ENCODE assay signal across 15 cellular contexts in the genomic region with DNA sequence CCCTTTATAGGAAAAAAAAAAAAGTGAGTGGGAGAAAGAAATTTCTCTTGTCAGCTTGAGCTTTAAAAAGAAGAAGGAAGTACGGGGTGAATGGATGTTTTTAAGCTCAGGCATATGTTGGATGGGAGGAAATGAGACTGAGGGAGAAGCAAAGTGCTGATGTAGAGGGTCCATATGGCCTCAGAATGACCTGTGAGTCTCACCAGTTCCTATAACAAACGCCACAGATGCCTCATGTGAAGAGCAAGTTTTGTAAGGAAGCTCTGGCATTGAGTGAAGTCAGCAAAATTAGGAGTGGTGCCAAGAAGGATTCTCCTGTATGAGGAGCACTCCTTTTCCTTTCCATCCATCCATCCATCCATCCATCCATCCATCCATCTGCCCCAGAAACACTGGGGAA.
DNase-seq lines count a peak whose midpoint lies in the region; ATAC-seq and TF ChIP-seq lines count a peak whose summit lies in the region.
"Had no signal": no experiment of that assay in that cellular context is flagged by ENCODE, and none has a peak within 500 bp of the region (broad histone marks: within the 10 kb centered on the region; RNA-seq: fewer than 3 reads in every experiment).

No MANE protein-coding gene starts in this region.

- H2AFZ ChIP-seq in Loucy (ENCODE audit: low read length) (no peak overlapping the region), PC-3 (ENCODE audit: low read length) (no peak overlapping the region)

- intact Hi-C loops in PC-3 (cut with micrococcal nuclease): no loop called here

- H3K27me3 Mint-ChIP-seq in activated T-cell treated with anti-CD3 and anti-CD28 coated beads, Interleukin-2, amount 50 U/mL, for 72 hours (ENCODE audit: low read depth): peaks cover 14% of the 10 kb centered on the region

- peak overlapping the region; percentile 8 for H3K4me2 ChIP-seq in Loucy (ENCODE audit: low read depth, low read length, poor library complexity, severe bottlenecking)
- no peak overlapping the region for H3K4me2 ChIP-seq in PC-3 (ENCODE audit: low read length)

- no peaks in the 10 kb centered on the region for H3F3A ChIP-seq in Loucy (ENCODE audit: low read depth)
- no peaks in the 10 kb centered on the region for H3F3A ChIP-seq in PC-3 (ENCODE audit: low read length, unreplicated experiment)

- H4K20me1 ChIP-seq in Loucy (ENCODE audit: insufficient read depth, low read length, poor library complexity, severe bottlenecking) (no peaks in the 10 kb centered on the region), PC-3 (ENCODE audit: low read length) (no peaks in the 10 kb centered on the region)

- H3K79me2 ChIP-seq in Loucy (ENCODE audit: insufficient read depth, low read length) (no peaks in the 10 kb centered on the region), PC-3 (ENCODE audit: low read length) (no peaks in the 10 kb centered on the region)

- H3K27me3 ChIP-seq in Loucy (ENCODE audit: insufficient read depth, low read length, poor library complexity, severe bottlenecking) (no peaks in the 10 kb centered on the region), PC-3 (ENCODE audit: low read length) (no peaks in the 10 kb centered on the region)
- H3K27me3 ChIP-seq: thyroid gland had no signal

- peaks cover 55% of the 10 kb centered on the region for H3K4me1 Mint-ChIP-seq in activated T-cell treated with anti-CD3 and anti-CD28 coated beads, Interleukin-2, amount 50 U/mL, for 72 hours (ENCODE audit: low read depth)

- ATAC-seq in activated T-cell treated with anti-CD3 and anti-CD28 coated beads, Interleukin-2, amount 50 U/mL, for 72 hours (replicated peaks in 1 of 2): no peak
- ATAC-seq in PC-3 (no peak), HG02973 (IDR thresholded peaks at IDR 0.05; ENCODE audit: unreplicated experiment) (no peak)

- no peak overlapping the region for H3K27ac Mint-ChIP-seq in activated T-cell treated with anti-CD3 and anti-CD28 coated beads, Interleukin-2, amount 50 U/mL, for 72 hours
- H3K27ac Mint-ChIP-seq: T-helper 2 cell treated with Interferon-gamma antibody and Interleukin-4, amounts not matched to agents 5 μg/mL and 100 μg/mL, for 36 hours had no signal

- no peaks in the 10 kb centered on the region for H3K36me3 ChIP-seq in Loucy (ENCODE audit: insufficient read depth, low read length)
- H3K36me3 ChIP-seq in PC-3 (ENCODE audit: low read depth, low read length): no peaks in the 10 kb centered on the region
- H3K36me3 ChIP-seq: thyroid gland had no signal

- TF ChIP-seq CTCF in Loucy (conservative IDR thresholded peaks at IDR 0.05; ENCODE audit: low read length) (no peak), fibroblast of mammary gland (conservative IDR thresholded peaks at IDR 0.05; ENCODE audit: control insufficient read depth, insufficient read depth, low read depth, low read length) (no peak), PC-3 (conservative IDR thresholded peaks at IDR 0.05; ENCODE audit: low read depth, low read length) (no peak)

- H3K36me3 Mint-ChIP-seq in activated T-cell treated with anti-CD3 and anti-CD28 coated beads, Interleukin-2, amount 50 U/mL, for 72 hours (ENCODE audit: insufficient read depth in 2 of 2): no peaks in the 10 kb centered on the region
- H3K36me3 Mint-ChIP-seq: CD8-positive, alpha-beta memory T cell had no signal

- H3K9me2 ChIP-seq in Loucy (replicated peaks; ENCODE audit: low read depth, low read length): no peaks in the 10 kb centered on the region
- H3K9me2 ChIP-seq in PC-3 (replicated peaks; ENCODE audit: low read length): no peaks in the 10 kb centered on the region

- no TSS peak for BruUV-seq in PC-3 (replicated peaks; lab: Mats Ljungman, UMichigan)

- no peak overlapping the region for H3K9ac ChIP-seq in Loucy (ENCODE audit: low read depth, low read length, poor library complexity, severe bottlenecking)
- H3K9ac ChIP-seq in PC-3 (ENCODE audit: low read length): no peak overlapping the region

- H3K9me3 ChIP-seq in Loucy (ENCODE audit: insufficient read depth, low read depth, low read length) (no peaks in the 10 kb centered on the region), PC-3 (ENCODE audit: low read length) (no peaks in the 10 kb centered on the region)
- H3K9me3 ChIP-seq: thyroid gland had no signal

- H3K9me3 Mint-ChIP-seq in activated T-cell treated with anti-CD3 and anti-CD28 coated beads, Interleukin-2, amount 50 U/mL, for 72 hours: peaks cover 0 to 1% of the 10 kb centered on the region in 2 donors
- H3K9me3 Mint-ChIP-seq: CD8-positive, alpha-beta memory T cell; T-helper 2 cell treated with Interferon-gamma antibody and Interleukin-4, amounts not matched to agents 5 μg/mL and 100 μg/mL, for 36 hours had no signal

- no peak overlapping the region for H3K27ac ChIP-seq in PC-3 (ENCODE audit: low read length)
- H3K27ac ChIP-seq: thyroid gland had no signal

- POLR2A ChIA-PET in PC-3 (lab: Charles Lee; ENCODE audit: unreplicated experiment): interaction anchor here (0.6 kb wide), 1 partner anchor 106 kb away, joined by 4 read pairs; no protein-coding TSS in a partner anchor

- H3K4me3 ChIP-seq in Loucy (ENCODE audit: low read length, poor library complexity, severe bottlenecking): no peak overlapping the region
- no peak overlapping the region for H3K4me3 ChIP-seq in fibroblast of mammary gland (ENCODE audit: control insufficient read depth, low read depth, low read length)
- H3K4me3 ChIP-seq in PC-3 (ENCODE audit: low read length): no peak overlapping the region
- H3K4me3 ChIP-seq: thyroid gland had no signal

- peaks cover 7% of the 10 kb centered on the region for H3K4me1 ChIP-seq in Loucy (ENCODE audit: insufficient read depth, low read length, poor library complexity, severe bottlenecking)
- H3K4me1 ChIP-seq in PC-3 (ENCODE audit: insufficient read depth, low read length): peaks cover 9% of the 10 kb centered on the region
- H3K4me1 ChIP-seq: thyroid gland had no signal

- CTCF ChIA-PET in PC-3 (lab: Charles Lee): no interaction called here

- DNase-seq in SIG-M5 treated with dmso at 0.1 percent for 504 hours (lab: John Stamatoyannopoulos, UW; ENCODE audit: unreplicated experiment) (peak; percentile 82), fibroblast of mammary gland (ENCODE audit: low read depth) (peak; percentile 52), putamen (ENCODE audit: low spot score) (peak; percentile 61), PC-3 (no peak), islet precursor cell (no peak)
- no peak for DNase-seq in activated T-cell treated with anti-CD3 and anti-CD28 coated beads, Interleukin-2, amount 50 U/mL, for 72 hours
- DNase-seq: activated CD8-positive, alpha-beta memory T cell treated with anti-CD3 and anti-CD28 coated beads for 24 hours; activated naive CD4-positive, alpha-beta T cell treated with Interleukin-2 at 50 U/mL for 16 hours; CD8-positive, alpha-beta memory T cell; cortex of kidney; NCI-H2171; thyroid gland had no signal

- H3K4me3 Mint-ChIP-seq in activated T-cell treated with anti-CD3 and anti-CD28 coated beads, Interleukin-2, amount 50 U/mL, for 72 hours: no peak overlapping the region
- H3K4me3 Mint-ChIP-seq: CD8-positive, alpha-beta memory T cell; T-helper 2 cell treated with Interferon-gamma antibody and Interleukin-4, amounts not matched to agents 5 μg/mL and 100 μg/mL, for 36 hours had no signal

Comparison
In these comparisons a context has a peak if more than half of its experiments do, and no peak if none do; other contexts are left out.
1. DNase-seq: peak in SIG-M5 treated with dmso at 0.1 percent for 504 hours (single experiment), fibroblast of mammary gland (single experiment) and putamen (single experiment); none in activated T-cell treated with anti-CD3 and anti-CD28 coated beads, Interleukin-2, amount 50 U/mL, for 72 hours (0 of 2), PC-3 (single experiment) and islet precursor cell (single experiment).